In the genomic region with DNA sequence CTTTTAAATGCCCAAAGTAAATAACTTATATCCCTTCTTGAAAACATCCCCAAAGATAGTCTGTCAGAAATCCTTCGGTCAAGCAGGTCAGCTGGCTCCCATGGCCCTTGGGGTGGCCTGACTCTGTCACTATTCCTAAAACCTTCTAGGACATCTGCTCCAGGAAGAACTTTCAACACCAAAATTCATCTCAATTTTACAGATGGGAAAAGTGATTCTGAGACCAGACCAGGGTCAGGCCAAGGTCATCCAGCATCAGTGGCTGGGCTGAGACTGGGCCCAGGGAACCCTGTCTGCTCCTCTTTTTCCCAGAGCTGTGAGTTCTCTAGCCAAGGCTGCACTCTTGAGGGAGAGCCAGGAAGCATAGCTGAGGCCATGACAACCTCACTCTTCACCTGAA, we compare ENCODE assay signal across 15 cellular contexts. TPM values are rescaled to one million over a fixed set of nuclear protein-coding genes. Genes with fewer than 3 reads are reported as not detected.
DNase-seq lines count a peak whose midpoint lies in the region; ATAC-seq, FAIRE-seq and TF ChIP-seq lines count a peak whose summit lies in the region.
"Had no signal": no experiment of that assay in that cellular context is flagged by ENCODE, and none has a peak within 500 bp of the region (broad histone marks: within the 10 kb centered on the region; RNA-seq: fewer than 3 reads in every experiment).

No MANE protein-coding gene starts in this region.

- H3K4me1 Mint-ChIP-seq in CD14-positive monocyte = peaks cover 34% of the 10 kb centered on the region
- peaks cover 63% of the 10 kb centered on the region for H3K4me1 Mint-ChIP-seq in dendritic cell treated with granulocyte-macrophage colony-stimulating factor and Interleukin-4, amounts not matched to agents 40 ng/mL and 50 ng/mL, for 4 days (ENCODE audit: low read depth)

- H3K36me3 Mint-ChIP-seq in CD14-positive monocyte = peaks cover 63 to 66% of the 10 kb centered on the region in 2 donors
- H3K36me3 Mint-ChIP-seq in dendritic cell treated with granulocyte-macrophage colony-stimulating factor and Interleukin-4, amounts not matched to agents 40 ng/mL and 50 ng/mL, for 4 days (ENCODE audit: low read depth) = peaks cover 52% of the 10 kb centered on the region

- H3K27ac ChIP-seq in PC-3 (ENCODE audit: low read length) (peak overlapping the region; percentile 43; the same call in 1 of the 2 replicates), parathyroid adenoma (peak overlapping the region; percentile 24)
- H3K27ac ChIP-seq: foreskin keratinocyte, WERI-Rb-1 had no signal

- no peak for FAIRE-seq in HTR-8/SVneo (lab: Jason Lieb, UNC)

- TF ChIP-seq CTCF in CD14-positive monocyte (IDR thresholded peaks at IDR 0.05) (no peak), PC-3 (conservative IDR thresholded peaks at IDR 0.05; ENCODE audit: low read depth, low read length) (no peak), parathyroid adenoma (IDR thresholded peaks at IDR 0.05) (no peak)

- peaks cover 31% of the 10 kb centered on the region for H3K4me1 ChIP-seq in PC-3 (ENCODE audit: insufficient read depth, low read length)
- no peaks in the 10 kb centered on the region for H3K4me1 ChIP-seq in parathyroid adenoma
- H3K4me1 ChIP-seq: body of pancreas had no signal

- H3K79me2 ChIP-seq in PC-3 (ENCODE audit: low read length) = no peaks in the 10 kb centered on the region
- H3K79me2 ChIP-seq in parathyroid adenoma = no peaks in the 10 kb centered on the region

- H3K36me3 ChIP-seq in PC-3 (ENCODE audit: low read depth, low read length) = 0 out of 2 replicates have a peak, but pooled peaks cover 3% of the 10 kb centered on the region
- no peaks in the 10 kb centered on the region for H3K36me3 ChIP-seq in parathyroid adenoma (ENCODE audit: control insufficient read depth, insufficient read depth, low read length)
- H3K36me3 ChIP-seq: WERI-Rb-1 had no signal

- H3K4me3 ChIP-seq in PC-3 (ENCODE audit: low read length) (no peak overlapping the region), parathyroid adenoma (ENCODE audit: low read depth, low read length) (no peak overlapping the region)
- H3K4me3 ChIP-seq: body of pancreas had no signal

- BruUV-seq in PC-3 (replicated peaks; lab: Mats Ljungman, UMichigan) = no TSS peak

- H3F3A ChIP-seq in PC-3 (ENCODE audit: low read length, unreplicated experiment) = no peaks in the 10 kb centered on the region

- intact Hi-C loops in CD14-positive monocyte (cut with micrococcal nuclease) (no loop called here), PC-3 (cut with micrococcal nuclease) (no loop called here)
- intact Hi-C loops in dendritic cell treated with granulocyte-macrophage colony-stimulating factor and Interleukin-4, amounts not matched to agents 40 ng/mL and 50 ng/mL, for 4 days (cut with micrococcal nuclease) = no loop called here

- H3K9me2 ChIP-seq in PC-3 (replicated peaks; ENCODE audit: low read length) = no peaks in the 10 kb centered on the region

- CTCF ChIA-PET in PC-3 (lab: Charles Lee) = no interaction called here

- H3K4me3 Mint-ChIP-seq in CD14-positive monocyte = no peak overlapping the region
- H3K4me3 Mint-ChIP-seq in dendritic cell treated with granulocyte-macrophage colony-stimulating factor and Interleukin-4, amounts not matched to agents 40 ng/mL and 50 ng/mL, for 4 days = no peak overlapping the region

- H2AFZ ChIP-seq in PC-3 (ENCODE audit: low read length) (no peak overlapping the region), parathyroid adenoma (no peak overlapping the region)

- H3K27me3 ChIP-seq in PC-3 (ENCODE audit: low read length) = no peaks in the 10 kb centered on the region
- no peaks in the 10 kb centered on the region for H3K27me3 ChIP-seq in parathyroid adenoma (ENCODE audit: control insufficient read depth, insufficient read depth, low read length)
- H3K27me3 ChIP-seq: body of pancreas, foreskin keratinocyte had no signal

- H3K9ac ChIP-seq in PC-3 (ENCODE audit: low read length) (no peak overlapping the region), parathyroid adenoma (no peak overlapping the region)

- H3K9me3 Mint-ChIP-seq in CD14-positive monocyte = peaks cover 4 to 17% (median 9%) of the 10 kb centered on the region in 7 donors
- peaks cover 10% of the 10 kb centered on the region for H3K9me3 Mint-ChIP-seq in dendritic cell treated with granulocyte-macrophage colony-stimulating factor and Interleukin-4, amounts not matched to agents 40 ng/mL and 50 ng/mL, for 4 days

- ATAC-seq in PC-3 (no peak), esophagus mucosa (no peak)

- peaks cover 0 to 3% (median 2%) of the 10 kb centered on the region in 3 donors for H3K27me3 Mint-ChIP-seq in CD14-positive monocyte (ENCODE audit: low read depth in 3 of 3)
- no peaks in the 10 kb centered on the region for H3K27me3 Mint-ChIP-seq in dendritic cell treated with granulocyte-macrophage colony-stimulating factor and Interleukin-4, amounts not matched to agents 40 ng/mL and 50 ng/mL, for 4 days

- H4K20me1 ChIP-seq in PC-3 (ENCODE audit: low read length) = no peaks in the 10 kb centered on the region

- no peak for DNase-seq in CD14-positive monocyte (ENCODE audit: low spot score)
- no peak for DNase-seq in PC-3
- DNase-seq in AML-193 (lab: John Stamatoyannopoulos, UW) = no peak
- DNase-seq in HTR-8/SVneo (ENCODE audit: insufficient read length, low spot score) = no peak
- no peak for DNase-seq in AG08395 (ENCODE audit: low spot score)
- DNase-seq: DMS79, foreskin keratinocyte, NCI-H1092 treated with DMSO at 0.1 percent for 48 hours, WERI-Rb-1 had no signal

- H3K4me2 ChIP-seq in PC-3 (ENCODE audit: low read length) (no peak overlapping the region), parathyroid adenoma (ENCODE audit: low read length) (no peak overlapping the region)

- peak overlapping the region; percentile 3 to 91 (median 77) for H3K27ac Mint-ChIP-seq in CD14-positive monocyte
- H3K27ac Mint-ChIP-seq in dendritic cell treated with granulocyte-macrophage colony-stimulating factor and Interleukin-4, amounts not matched to agents 40 ng/mL and 50 ng/mL, for 4 days = peak overlapping the region; percentile 47

- no peaks in the 10 kb centered on the region for H3K9me3 ChIP-seq in PC-3 (ENCODE audit: low read length)
- H3K9me3 ChIP-seq in parathyroid adenoma (ENCODE audit: control insufficient read depth, low read length) = no peaks in the 10 kb centered on the region
- H3K9me3 ChIP-seq: body of pancreas had no signal

- POLR2A ChIA-PET in PC-3 (lab: Charles Lee; ENCODE audit: unreplicated experiment) = no interaction called here

RNA-seq across cellular contexts. Expression of a gene that starts 16.6 kb away (rescaled TPM):
- not detected for polyA plus RNA-seq in CD14-positive monocyte
- total RNA-seq in PC-3 (2014; rRNA removed) = not detected in 2 replicates
- total RNA-seq in esophagus mucosa = not detected
- total RNA-seq: body of pancreas, foreskin keratinocyte, osteocyte had no signal
- polyA plus RNA-seq: foreskin keratinocyte had no signal

RNA-seq across cellular contexts. Expression of a gene that starts 19.9 kb away (rescaled TPM):
- 100 to 1,000 TPM; 109 to 116 TPM for polyA plus RNA-seq in CD14-positive monocyte
- total RNA-seq in PC-3 (2014; rRNA removed) (31.3 and 35.0 TPM in 2 replicates), esophagus mucosa (28.2 TPM)

RNA-seq across cellular contexts. Expression of a gene that starts 26.1 kb away (rescaled TPM):
- polyA plus RNA-seq in CD14-positive monocyte = not detected
- total RNA-seq in PC-3 (2014; rRNA removed) = not detected in 2 replicates
- not detected for total RNA-seq in esophagus mucosa
- total RNA-seq: body of pancreas, foreskin keratinocyte, mononuclear cell, osteocyte had no signal
- polyA plus RNA-seq: foreskin keratinocyte had no signal

RNA-seq across cellular contexts. Expression of a gene that starts 53.3 kb away (rescaled TPM):
- polyA plus RNA-seq in CD14-positive monocyte = under 1 TPM; 0.40 to 0.53 TPM
- total RNA-seq in PC-3 (2014; rRNA removed) (3.5 and 6.5 TPM in 2 replicates), esophagus mucosa (0.56 TPM)
